ENCODE assay signal across 8 cellular contexts in the genomic region with DNA sequence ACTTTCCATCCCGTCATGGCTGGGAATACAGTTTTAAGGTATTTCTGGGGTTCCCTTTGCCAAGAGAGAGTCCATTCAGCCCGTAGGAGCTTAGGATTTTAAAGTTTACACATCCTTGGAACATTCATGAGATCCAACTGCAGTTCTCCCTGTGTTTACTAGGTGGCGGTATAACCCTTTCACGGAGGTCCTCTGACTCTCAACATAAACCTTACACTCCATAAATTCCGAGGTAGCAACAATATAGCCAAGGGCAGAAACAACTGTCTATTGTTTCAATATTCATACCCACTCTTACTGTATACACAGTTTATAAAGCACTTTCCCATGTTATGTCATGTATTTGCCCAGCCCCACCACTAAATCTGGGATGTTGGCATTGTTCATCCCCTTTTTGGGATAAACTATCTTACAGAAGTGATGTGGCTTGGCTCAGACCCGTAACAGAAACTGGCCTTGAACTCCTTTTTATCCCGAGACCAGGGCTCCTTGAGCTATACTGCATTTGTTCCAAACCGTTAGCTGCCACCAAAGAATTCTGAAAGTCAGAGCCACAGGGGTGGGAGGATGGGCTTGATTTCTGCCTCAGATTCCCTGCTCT.
DNase-seq lines count a peak whose midpoint lies in the region; ATAC-seq and TF ChIP-seq lines count a peak whose summit lies in the region.

No MANE protein-coding gene starts in this region.

- H3K36me3 Mint-ChIP-seq in activated T-helper 2 cell treated with anti-CD3 and anti-CD28 coated beads, Interferon-gamma antibody, Interleukin-2, Interleukin-4, amounts not matched to agents 10 μg/mL and 5 μg/mL and 100 μg/mL, durations not matched to agents 14 hours and 24 hours and 36 hours (ENCODE audit: low read depth): no peaks in the 10 kb centered on the region

- H3K4me1 Mint-ChIP-seq in activated T-helper 2 cell treated with anti-CD3 and anti-CD28 coated beads, Interferon-gamma antibody, Interleukin-2, Interleukin-4, amounts not matched to agents 10 μg/mL and 5 μg/mL and 100 μg/mL, durations not matched to agents 14 hours and 24 hours and 36 hours (ENCODE audit: low read depth): no peaks in the 10 kb centered on the region

- H3K9me3 ChIP-seq in HAP-1 (no peaks in the 10 kb centered on the region), heart left ventricle (no peaks in the 10 kb centered on the region)

- TF ChIP-seq CTCF in VCaP (conservative IDR thresholded peaks at IDR 0.05): peak; percentile 93
- TF ChIP-seq CTCF in heart left ventricle (IDR thresholded peaks at IDR 0.05): peak; percentile 47 to 77 (median 68)

- H3K27ac ChIP-seq in VCaP (no peak overlapping the region), heart left ventricle (no peak overlapping the region)

- peaks cover 5% of the 10 kb centered on the region for H3K27me3 Mint-ChIP-seq in activated T-helper 2 cell treated with anti-CD3 and anti-CD28 coated beads, Interferon-gamma antibody, Interleukin-2, Interleukin-4, amounts not matched to agents 10 μg/mL and 5 μg/mL and 100 μg/mL, durations not matched to agents 14 hours and 24 hours and 36 hours (ENCODE audit: low read depth)

- peaks cover 3% of the 10 kb centered on the region for H3K27me3 ChIP-seq in HAP-1 (ENCODE audit: low read depth)
- H3K27me3 ChIP-seq in heart left ventricle: peaks cover 0 to 11% (median 0%) of the 10 kb centered on the region in 9 donors

- peak in 2 of 4 donors; percentile 46 to 61 for ATAC-seq in heart left ventricle
- peak; percentile 48 for ATAC-seq in sciatic nerve

- DNase-seq in DMS153 treated with DMSO at 0.1 percent for 48 hours (lab: John Stamatoyannopoulos, UW; ENCODE audit: unreplicated experiment) (peak; percentile 43), HAP-1 (ENCODE audit: low spot score in 2 of 2) (peak; percentile 19 to 68), NCI-H2081 treated with DMSO at 0.1 percent for 48 hours (lab: John Stamatoyannopoulos, UW) (peak; percentile 6), heart left ventricle (no peak), sciatic nerve (ENCODE audit: low spot score) (no peak), posterior vena cava (ENCODE audit: low spot score) (no peak)
- DNase-seq in activated T-helper 2 cell treated with anti-CD3 and anti-CD28 coated beads, Interferon-gamma antibody, Interleukin-2, Interleukin-4, amounts not matched to agents 10 μg/mL and 5 μg/mL and 100 μg/mL, durations not matched to agents 14 hours and 24 hours and 36 hours (ENCODE audit: low spot score): no peak

- in situ Hi-C loops in HAP-1 (cut with MboI; ENCODE audit: low sequenced_read_pairs): no loop called here

- H3K4me3 Mint-ChIP-seq in activated T-helper 2 cell treated with anti-CD3 and anti-CD28 coated beads, Interferon-gamma antibody, Interleukin-2, Interleukin-4, amounts not matched to agents 10 μg/mL and 5 μg/mL and 100 μg/mL, durations not matched to agents 14 hours and 24 hours and 36 hours (ENCODE audit: low read depth): no peak overlapping the region

- no peaks in the 10 kb centered on the region for H3K36me3 ChIP-seq in HAP-1 (replicated peaks)
- H3K36me3 ChIP-seq in heart left ventricle: no peaks in the 10 kb centered on the region

- H3K4me1 ChIP-seq in HAP-1: no peaks in the 10 kb centered on the region
- H3K4me1 ChIP-seq in heart left ventricle: no peaks in the 10 kb centered on the region

- TF ChIP-seq POLR2A in heart left ventricle (IDR thresholded peaks at IDR 0.05): no peak

- no peak overlapping the region for H3K4me3 ChIP-seq in HAP-1
- no peak overlapping the region for H3K4me3 ChIP-seq in heart left ventricle

- 8 to 16% (median 15%) methylated on average over 8 of the region's 8 CpGs for WGBS in heart left ventricle, 4 donors

- intact Hi-C loops in heart left ventricle (cut with DNase I): loop anchor here in 2 of 10 donors (10.0 kb wide), 2 partner anchors 258 to 268 kb away; no protein-coding TSS in a partner anchor
- intact Hi-C loops in sciatic nerve (cut with DNase I): no loop called here
- intact Hi-C loops in posterior vena cava (cut with DNase I): no loop called here
- intact Hi-C loops in activated T-helper 2 cell treated with anti-CD3 and anti-CD28 coated beads, Interferon-gamma antibody, Interleukin-2, Interleukin-4, amounts not matched to agents 10 μg/mL and 5 μg/mL and 100 μg/mL, durations not matched to agents 14 hours and 24 hours and 36 hours (cut with micrococcal nuclease): no loop called here

- no peak overlapping the region for H3K27ac Mint-ChIP-seq in activated T-helper 2 cell treated with anti-CD3 and anti-CD28 coated beads, Interferon-gamma antibody, Interleukin-2, Interleukin-4, amounts not matched to agents 10 μg/mL and 5 μg/mL and 100 μg/mL, durations not matched to agents 14 hours and 24 hours and 36 hours

- no peaks in the 10 kb centered on the region for H3K9me3 Mint-ChIP-seq in activated T-helper 2 cell treated with anti-CD3 and anti-CD28 coated beads, Interferon-gamma antibody, Interleukin-2, Interleukin-4, amounts not matched to agents 10 μg/mL and 5 μg/mL and 100 μg/mL, durations not matched to agents 14 hours and 24 hours and 36 hours

Comparison
In these comparisons a context has a peak if more than half of its experiments do, and no peak if none do; other contexts are left out.
1. DNase-seq: peak in DMS153 treated with DMSO at 0.1 percent for 48 hours (single experiment), HAP-1 (2 of 2) and NCI-H2081 treated with DMSO at 0.1 percent for 48 hours (single experiment); none in heart left ventricle (0 of 5), sciatic nerve (single experiment), posterior vena cava (single experiment) and activated T-helper 2 cell treated with anti-CD3 and anti-CD28 coated beads, Interferon-gamma antibody, Interleukin-2, Interleukin-4, amounts not matched to agents 10 μg/mL and 5 μg/mL and 100 μg/mL, durations not matched to agents 14 hours and 24 hours and 36 hours (single experiment).